Comparison of ENCODE assay signal across 11 cellular contexts in genomic region chr18:3661121-3661520, GRCh38.
DNase-seq lines count a peak whose midpoint lies in the region; ATAC-seq, FAIRE-seq and TF ChIP-seq lines count a peak whose summit lies in the region.
"Had no signal": no experiment of that assay in that cellular context is flagged by ENCODE, and none has a peak within 500 bp of the region (broad histone marks: within the 10 kb centered on the region; RNA-seq: fewer than 3 reads in every experiment).

No MANE protein-coding gene starts in this region.

- DNase-seq in CD1c-positive myeloid dendritic cell (ENCODE audit: extremely low spot score) (peak; percentile 69), IMR-90 (no peak), K562 (ENCODE audit: extremely low read depth in 1 of 4, low spot score in 3 of 4) (peak in 3 of 4 experiments; percentile 31 to 74 (median 53)), dermis blood vessel endothelial cell (no peak)
- DNase-seq in natural killer cell treated with Interleukin-12 subunit alpha and Interleukin-12 subunit beta and Interleukin-15 and Interleukin-18, amount 100 ng/mL, for 72 hours (ENCODE audit: low spot score) = no peak
- no peak for DNase-seq in effector CD4-positive, alpha-beta T cell
- DNase-seq in stimulated activated CD4-positive, alpha-beta T cell treated with anti-CD3 and anti-CD28 coated beads, Interleukin-4, amount 100 ng/mL, for 24 hours = no peak
- no peak for DNase-seq in activated T-cell treated with anti-CD3 and anti-CD28 coated beads, Interleukin-2, amount 50 U/mL, for 48 hours
- DNase-seq: NCI-H2171, T-cell had no signal

- no peak overlapping the region for H2BK5ac ChIP-seq in IMR-90 (ENCODE audit: low read depth, low read length, poor library complexity, severe bottlenecking)

- peaks cover 0 to 2% of the 10 kb centered on the region in 2 donors for H3K27me3 Mint-ChIP-seq in natural killer cell treated with Interleukin-12 subunit alpha and Interleukin-12 subunit beta and Interleukin-15 and Interleukin-18, amount 100 ng/mL, for 72 hours
- H3K27me3 Mint-ChIP-seq: T-cell had no signal

- H3K56ac ChIP-seq in IMR-90 (ENCODE audit: extremely low read depth, insufficient read depth, low read length) = no peak overlapping the region

- intact Hi-C loops in IMR-90 (cut with micrococcal nuclease) (no loop called here), K562 (cut with micrococcal nuclease) (loop anchor here (1.0 to 5.0 kb wide), 2 partner anchors 8 to 399 kb away; partner anchors contain the start of gene MYL12B)

- H3K9me3 ChIP-seq in IMR-90 (ENCODE audit: control insufficient read depth, insufficient read depth, low read length) = peaks cover 3% of the 10 kb centered on the region
- H3K9me3 ChIP-seq in K562 (replicated peaks; ENCODE audit: control insufficient read depth, insufficient read depth, low read depth, low read length) = peaks cover 14% of the 10 kb centered on the region; the same call in 1 of the 2 replicates

- no peak overlapping the region for H3K9ac ChIP-seq in IMR-90 (ENCODE audit: low read depth, low read length)
- H3K9ac ChIP-seq in K562 (ENCODE audit: insufficient read depth in 1 of 2, low read depth in 2 of 2, low read length in 2 of 2) = peak overlapping the region in 1 of 2 experiments; percentile 59; a peak in 3 of 4 replicates

- BruUV-seq in IMR-90 (replicated peaks; lab: Mats Ljungman, UMichigan) (no TSS peak), K562 (replicated peaks; lab: Mats Ljungman, UMichigan) (TSS peak; percentile 13)

- H3K27ac Mint-ChIP-seq in natural killer cell treated with Interleukin-12 subunit alpha and Interleukin-12 subunit beta and Interleukin-15 and Interleukin-18, amount 100 ng/mL, for 72 hours = peak overlapping the region; percentile 14 to 65
- H3K27ac Mint-ChIP-seq: activated naive CD8-positive, alpha-beta T cell; T-cell had no signal

- H2BK15ac ChIP-seq in IMR-90 (ENCODE audit: low read depth, low read length) = no peak overlapping the region; the same call in 2 of the 3 replicates

- no peak overlapping the region for H3K14ac ChIP-seq in IMR-90 (replicated peaks; ENCODE audit: low read depth, low read length)

- H3K27ac ChIP-seq in IMR-90 (ENCODE audit: insufficient read depth, low read length) (no peak overlapping the region), K562 (ENCODE audit: extremely low read depth, low read depth, low read length) (peak overlapping the region; percentile 84)

- H3K4me3 ChIP-seq in IMR-90 (ENCODE audit: insufficient read depth, low read depth, low read length) = no peak overlapping the region
- H3K4me3 ChIP-seq in K562 = no peak overlapping the region

- H3K18ac ChIP-seq in IMR-90 (ENCODE audit: low read depth, low read length) = no peak overlapping the region

- dilution Hi-C loops in IMR-90 (cut with HindIII; ENCODE audit: low sequenced_read_pairs, unreplicated experiment) = no loop called here

- H3K9me1 ChIP-seq in IMR-90 (ENCODE audit: insufficient read depth, low read length) = no peaks in the 10 kb centered on the region
- no peaks in the 10 kb centered on the region for H3K9me1 ChIP-seq in K562 (ENCODE audit: control insufficient read depth, insufficient read depth, low read length)

- peak overlapping the region; percentile 12; the same call in 1 of the 2 replicates for H3K4ac ChIP-seq in IMR-90 (ENCODE audit: low read depth, low read length)

- H4K91ac ChIP-seq in IMR-90 (ENCODE audit: insufficient read depth, low read depth, low read length) = no peak overlapping the region

- H3K36me3 ChIP-seq in IMR-90 (ENCODE audit: control insufficient read depth, insufficient read depth, low read length) (no peaks in the 10 kb centered on the region), K562 (ENCODE audit: control insufficient read depth, insufficient read depth, low read length) (no peaks in the 10 kb centered on the region)

- H3K27me3 ChIP-seq in IMR-90 (ENCODE audit: control insufficient read depth, insufficient read depth, low read length) (no peaks in the 10 kb centered on the region), K562 (ENCODE audit: control insufficient read depth in 2 of 2, insufficient read depth in 2 of 2, low read length in 2 of 2) (no peaks in the 10 kb centered on the region)

- H3K36me3 Mint-ChIP-seq in natural killer cell treated with Interleukin-12 subunit alpha and Interleukin-12 subunit beta and Interleukin-15 and Interleukin-18, amount 100 ng/mL, for 72 hours = no peaks in the 10 kb centered on the region
- H3K36me3 Mint-ChIP-seq: activated naive CD8-positive, alpha-beta T cell; T-cell had no signal

- TF ChIP-seq RAD21 in IMR-90 (IDR thresholded peaks at IDR 0.05; ENCODE audit: low read length) (no peak), K562 (CRISPR knock-in tag; conservative IDR thresholded peaks at IDR 0.05 in 1 of 2, IDR thresholded peaks at IDR 0.05 in 1 of 2) (0 out of 4 replicates have a peak, but pooled peaks of 1 of the 2 experiments have one; percentile 1)

- CTCF ChIA-PET in IMR-90 (lab: Yijun Ruan, JAX) (no interaction called here), K562 (lab: Yijun Ruan, JAX; ENCODE audit: low intra/inter-chr PET ratio) (no interaction called here)

- ATAC-seq in IMR-90 (ENCODE audit: low read depth) = no peak
- ATAC-seq in K562 = peak; percentile 38
- ATAC-seq in natural killer cell treated with Interleukin-12 subunit alpha and Interleukin-12 subunit beta and Interleukin-15 and Interleukin-18, amount 100 ng/mL, for 72 hours = no peak
- ATAC-seq: T-cell had no signal

- no peaks in the 10 kb centered on the region for H3K9me3 Mint-ChIP-seq in natural killer cell treated with Interleukin-12 subunit alpha and Interleukin-12 subunit beta and Interleukin-15 and Interleukin-18, amount 100 ng/mL, for 72 hours
- H3K9me3 Mint-ChIP-seq: T-cell had no signal

- H2BK20ac ChIP-seq in IMR-90 (ENCODE audit: low read depth, low read length) = 0 out of 2 replicates have a peak overlapping the region, but pooled peaks have one; percentile 56

- H4K20me1 ChIP-seq in IMR-90 (ENCODE audit: insufficient read depth, low read length) (no peaks in the 10 kb centered on the region), K562 (replicated peaks; ENCODE audit: control insufficient read depth, insufficient read depth, low read length) (no peaks in the 10 kb centered on the region)

- in situ Hi-C loops in IMR-90 (cut with MboI; ENCODE audit: low sequenced_read_pairs) = loop anchor here (10.0 kb wide), 1 partner anchor 66 kb away; no protein-coding TSS in a partner anchor
- in situ Hi-C loops in K562 (cut with MboI) = no loop called here

- H3K4me3 Mint-ChIP-seq in natural killer cell treated with Interleukin-12 subunit alpha and Interleukin-12 subunit beta and Interleukin-15 and Interleukin-18, amount 100 ng/mL, for 72 hours = peak overlapping the region; percentile 30
- H3K4me3 Mint-ChIP-seq: activated naive CD8-positive, alpha-beta T cell; T-cell had no signal

- no peak overlapping the region for H4K8ac ChIP-seq in IMR-90 (ENCODE audit: low read depth in 2 of 2, low read length in 2 of 2)

- H3K4me2 ChIP-seq in IMR-90 (ENCODE audit: low read depth, low read length) = no peak overlapping the region
- peak overlapping the region; percentile 67 for H3K4me2 ChIP-seq in K562 (ENCODE audit: insufficient read depth, low read length)

- POLR2A ChIA-PET in IMR-90 (lab: Charles Lee; ENCODE audit: unreplicated experiment) (no interaction called here), K562 (lab: Yijun Ruan, JAX) (interaction anchor here (0.7 to 9.1 kb wide), 11 partner anchors 8 to 693 kb away, joined by 3 to 109 read pairs (median 5); no protein-coding TSS in a partner anchor)

- H3K79me1 ChIP-seq in IMR-90 (ENCODE audit: low read depth in 1 of 2, low read length in 2 of 2) = no peaks in the 10 kb centered on the region

- H3K4me1 ChIP-seq in IMR-90 (ENCODE audit: control insufficient read depth, insufficient read depth, low read length) (peaks cover 4% of the 10 kb centered on the region), K562 (replicated peaks in 1 of 2; ENCODE audit: control insufficient read depth in 2 of 2, insufficient read depth in 2 of 2, low read length in 2 of 2) (peaks cover 40 to 72% of the 10 kb centered on the region in 2 experiments)

- H3K79me2 ChIP-seq in K562 (ENCODE audit: control insufficient read depth, insufficient read depth, low read length) = no peaks in the 10 kb centered on the region

- no peak overlapping the region for H3K23ac ChIP-seq in IMR-90 (ENCODE audit: low read depth, low read length)

- H4K5ac ChIP-seq in IMR-90 (ENCODE audit: low read depth, low read length) = peak overlapping the region; percentile 7; the same call in 1 of the 2 replicates

- peak overlapping the region; percentile 17; the same call in 1 of the 2 replicates for H2BK120ac ChIP-seq in IMR-90 (ENCODE audit: low read depth, low read length)

- H3K4me1 Mint-ChIP-seq in natural killer cell treated with Interleukin-12 subunit alpha and Interleukin-12 subunit beta and Interleukin-15 and Interleukin-18, amount 100 ng/mL, for 72 hours (ENCODE audit: low read depth in 2 of 2) = peaks cover 12 to 15% of the 10 kb centered on the region in 2 donors

- TF ChIP-seq CTCF in IMR-90 (conservative IDR thresholded peaks at IDR 0.05; ENCODE audit: low read depth, low read length) (no peak), K562 (IDR thresholded peaks at IDR 0.05 in 2 of 3, conservative IDR thresholded peaks at IDR 0.05 in 1 of 3; ENCODE audit: insufficient read depth in 2 of 3, low read depth in 1 of 3, low read length in 3 of 3) (no peak)

- WGBS in IMR-90 (ENCODE audit: extremely low coverage in 2 of 2, insufficient read length in 1 of 2), 2 experiments = no CpG with 5 or more reads among the region's 3 CpGs
- 9% methylated on average over 3 of the region's 3 CpGs for WGBS in K562 (ENCODE audit: insufficient coverage, low coverage, missing lambda C conversion rate)

- H2AK9ac ChIP-seq in IMR-90 (replicated peaks; ENCODE audit: low read depth, low read length, poor library complexity) = no peak overlapping the region

- peak overlapping the region; percentile 41 for H2AK5ac ChIP-seq in IMR-90 (ENCODE audit: low read depth, low read length)

- no peak for TF ChIP-seq EP300 in K562 (IDR thresholded peaks at IDR 0.05; ENCODE audit: low read length)

- no peak overlapping the region for H2AFZ ChIP-seq in IMR-90 (replicated peaks; ENCODE audit: low read length, poor library complexity)
- peak overlapping the region; percentile 80 for H2AFZ ChIP-seq in K562 (ENCODE audit: low read depth, low read length)

- FAIRE-seq in K562 (lab: Jason Lieb, UNC) = no peak

- TF ChIP-seq POLR2A in IMR-90 (IDR thresholded peaks at IDR 0.05; ENCODE audit: low read depth, low read length) = no peak
- TF ChIP-seq POLR2A in K562 (conservative IDR thresholded peaks at IDR 0.05) = no peak

TF ChIP-seq in IMR-90, 13 proteins besides CTCF, POLR2A, EP300 and RAD21 (continues in another document):
- TF ChIP-seq RCOR1 (IDR thresholded peaks at IDR 0.05; ENCODE audit: insufficient replicate concordance, low read length) = no peak
- TF ChIP-seq BHLHE40 (IDR thresholded peaks at IDR 0.05; ENCODE audit: low read depth, low read length) = no peak
- no peak for TF ChIP-seq MAFK (IDR thresholded peaks at IDR 0.05; ENCODE audit: low read depth, low read length)

Comparison
In these comparisons a context has a peak if more than half of its experiments do, and no peak if none do; other contexts are left out.
1. DNase-seq: peak in CD1c-positive myeloid dendritic cell (single experiment) and K562 (3 of 4); none in IMR-90 (single experiment), natural killer cell treated with Interleukin-12 subunit alpha and Interleukin-12 subunit beta and Interleukin-15 and Interleukin-18, amount 100 ng/mL, for 72 hours (single experiment), effector CD4-positive, alpha-beta T cell (single experiment), dermis blood vessel endothelial cell (single experiment), stimulated activated CD4-positive, alpha-beta T cell treated with anti-CD3 and anti-CD28 coated beads, Interleukin-4, amount 100 ng/mL, for 24 hours (single experiment) and activated T-cell treated with anti-CD3 and anti-CD28 coated beads, Interleukin-2, amount 50 U/mL, for 48 hours (0 of 2).